ENCODE assay signal across 18 cellular contexts in genomic region chr12:122844366-122844971, GRCh38. TPM values are rescaled to one million over a fixed set of nuclear protein-coding genes. Genes with fewer than 3 reads are reported as not detected.
DNase-seq lines count a peak whose midpoint lies in the region; ATAC-seq, FAIRE-seq and TF ChIP-seq lines count a peak whose summit lies in the region.
"Had no signal": no experiment of that assay in that cellular context is flagged by ENCODE, and none has a peak within 500 bp of the region (broad histone marks: within the 10 kb centered on the region; RNA-seq: fewer than 3 reads in every experiment).

No MANE protein-coding gene starts in this region.

- peaks cover 2% of the 10 kb centered on the region for H3K36me3 Mint-ChIP-seq in nephron (ENCODE audit: low read depth)
- H3K36me3 Mint-ChIP-seq in activated T-helper 17 cell treated with anti-CD3 and anti-CD28 coated beads, Interleukin-2, amount 50 U/mL, for 72 hours (ENCODE audit: low read depth) = no peaks in the 10 kb centered on the region

- intact Hi-C loops in Right ventricle myocardium superior (cut with DNase I) = no loop called here
- intact Hi-C loops in cardiac septum (cut with DNase I) = no loop called here
- intact Hi-C loops in thyroid gland (cut with DNase I) = no loop called here

- no peak for TF ChIP-seq POLR2A in thyroid gland (IDR thresholded peaks at IDR 0.05)

- H3K9me3 ChIP-seq in thyroid gland = no peaks in the 10 kb centered on the region

- no peak for FAIRE-seq in D721Med (lab: Jason Lieb, UNC)
- FAIRE-seq: bronchial epithelial cell, G401.6 had no signal

- DNase-seq in Right ventricle myocardium superior (peak; percentile 22), cardiac septum (ENCODE audit: low spot score) (no peak), thyroid gland (no peak), D721Med (ENCODE audit: insufficient read length, low spot score) (no peak)
- DNase-seq: activated CD4-positive, alpha-beta T cell treated with anti-CD3 and anti-CD28 coated beads for 36 hours; activated naive CD8-positive, alpha-beta T cell treated with anti-CD3 and anti-CD28 coated beads, Interleukin-2, amount 50 U/mL, for 24 hours; glutamatergic neuron; NCI-H1694; NCI-H748 treated with DMSO at 0.1 percent for 48 hours; stimulated activated CD4-positive, alpha-beta T cell treated with anti-CD3 and anti-CD28 coated beads, Interleukin-12 subunit alpha, Interleukin-12 subunit beta, amount 100 ng/mL, for 4 hours had no signal

- no peak overlapping the region for H3K4me3 Mint-ChIP-seq in nephron
- no peak overlapping the region for H3K4me3 Mint-ChIP-seq in activated T-helper 17 cell treated with anti-CD3 and anti-CD28 coated beads, Interleukin-2, amount 50 U/mL, for 72 hours
- H3K4me3 Mint-ChIP-seq: activated CD4-positive, alpha-beta T cell treated with anti-CD3 and anti-CD28 coated beads for 36 hours; activated naive CD8-positive, alpha-beta T cell treated with anti-CD3 and anti-CD28 coated beads, Interleukin-2, amount 50 U/mL, for 24 hours had no signal

- H3K27ac Mint-ChIP-seq in nephron = peak overlapping the region; percentile 27 to 76 (median 31)
- H3K27ac Mint-ChIP-seq in activated T-helper 17 cell treated with anti-CD3 and anti-CD28 coated beads, Interleukin-2, amount 50 U/mL, for 72 hours = no peak overlapping the region
- H3K27ac Mint-ChIP-seq: activated CD4-positive, alpha-beta T cell treated with anti-CD3 and anti-CD28 coated beads for 36 hours; activated naive CD8-positive, alpha-beta T cell treated with anti-CD3 and anti-CD28 coated beads, Interleukin-2, amount 50 U/mL, for 24 hours had no signal

- peaks cover 36% of the 10 kb centered on the region for H3K4me1 Mint-ChIP-seq in nephron
- H3K4me1 Mint-ChIP-seq in activated T-helper 17 cell treated with anti-CD3 and anti-CD28 coated beads, Interleukin-2, amount 50 U/mL, for 72 hours = no peaks in the 10 kb centered on the region

- H3K9me3 Mint-ChIP-seq in nephron = no peaks in the 10 kb centered on the region
- H3K9me3 Mint-ChIP-seq in activated T-helper 17 cell treated with anti-CD3 and anti-CD28 coated beads, Interleukin-2, amount 50 U/mL, for 72 hours = no peaks in the 10 kb centered on the region
- H3K9me3 Mint-ChIP-seq: activated naive CD8-positive, alpha-beta T cell treated with anti-CD3 and anti-CD28 coated beads, Interleukin-2, amount 50 U/mL, for 24 hours had no signal

- H3K27ac ChIP-seq in cingulate gyrus (ENCODE audit: low read depth, low read length) (peak overlapping the region; percentile 99), thyroid gland (peak overlapping the region in 2 of 3 donors; percentile 88 to 89)
- H3K27ac ChIP-seq: C4-2B had no signal

- peaks cover 5% of the 10 kb centered on the region for H3K27me3 Mint-ChIP-seq in nephron (ENCODE audit: low read depth)
- no peaks in the 10 kb centered on the region for H3K27me3 Mint-ChIP-seq in activated T-helper 17 cell treated with anti-CD3 and anti-CD28 coated beads, Interleukin-2, amount 50 U/mL, for 72 hours
- H3K27me3 Mint-ChIP-seq: activated CD4-positive, alpha-beta T cell treated with anti-CD3 and anti-CD28 coated beads for 36 hours; activated naive CD8-positive, alpha-beta T cell treated with anti-CD3 and anti-CD28 coated beads, Interleukin-2, amount 50 U/mL, for 24 hours had no signal

- H3K36me3 ChIP-seq in thyroid gland = no peaks in the 10 kb centered on the region

- no peak overlapping the region for H3K4me3 ChIP-seq in thyroid gland (replicated peaks in 1 of 3)

- peaks cover 48 to 74% of the 10 kb centered on the region in 2 donors for H3K4me1 ChIP-seq in thyroid gland

- no peaks in the 10 kb centered on the region for H3K27me3 ChIP-seq in thyroid gland

- 85% methylated on average over 7 to 8 of the region's 8 CpGs for WGBS in thyroid gland, 2 donors

- ATAC-seq in Right ventricle myocardium superior (ENCODE audit: poor library complexity) = no peak
- ATAC-seq in activated T-helper 17 cell treated with anti-CD3 and anti-CD28 coated beads, Interleukin-2, amount 50 U/mL, for 72 hours (replicated peaks) = no peak
- ATAC-seq in esophagus mucosa = no peak
- ATAC-seq: activated CD4-positive, alpha-beta T cell treated with anti-CD3 and anti-CD28 coated beads for 36 hours; activated naive CD8-positive, alpha-beta T cell treated with anti-CD3 and anti-CD28 coated beads, Interleukin-2, amount 50 U/mL, for 24 hours; left ventricle myocardium superior had no signal

- TF ChIP-seq CTCF in nephron (IDR thresholded peaks at IDR 0.05; ENCODE audit: unreplicated experiment in 3 of 3) (no peak), thyroid gland (IDR thresholded peaks at IDR 0.05) (no peak), D721Med (IDR thresholded peaks at IDR 0.05; ENCODE audit: insufficient read depth, missing control alignments) (no peak)

RNA-seq across cellular contexts. Expression of gene HIP1R, which starts 9.2 kb away (rescaled TPM):
- total RNA-seq in Right ventricle myocardium superior (12.9 TPM), cardiac septum (16.6 TPM), thyroid gland (10 to 100 TPM; 50.2 to 92.7 (median 56.2) TPM), esophagus mucosa (26.4 TPM)
- 10 to 100 TPM; 14.7 to 23.3 TPM for total RNA-seq in activated T-helper 17 cell treated with anti-CD3 and anti-CD28 coated beads, Interleukin-2, amount 50 U/mL, for 72 hours

RNA-seq across cellular contexts. Expression of gene VPS37B, which starts 51.5 kb away (rescaled TPM):
- total RNA-seq in Right ventricle myocardium superior (23.9 TPM), cardiac septum (16.8 TPM), thyroid gland (10 to 100 TPM; 35.6 to 66.1 (median 63.5) TPM), esophagus mucosa (51.4 TPM)
- 10 to 100 TPM; 10.5 to 17.0 TPM for total RNA-seq in activated T-helper 17 cell treated with anti-CD3 and anti-CD28 coated beads, Interleukin-2, amount 50 U/mL, for 72 hours
